Comparison of ENCODE assay signal across 16 cellular contexts in genomic region chr12:46773537-46773936, GRCh38. TPM values are rescaled to one million over a fixed set of nuclear protein-coding genes. Genes with fewer than 3 reads are reported as not detected.
"Had no signal": no experiment of that assay in that cellular context is flagged by ENCODE, and none has a peak within 500 bp of the region (broad histone marks: within the 10 kb centered on the region; RNA-seq: fewer than 3 reads in every experiment).

No MANE protein-coding gene starts in this region.

- H3K4me1 ChIP-seq: left lung had no signal

- H3K36me3 ChIP-seq: left lung had no signal

- H3K4me3 ChIP-seq: left lung, mucosa of descending colon, right lobe of liver had no signal

- DNase-seq: activated CD4-positive, alpha-beta memory T cell treated with anti-CD3 and anti-CD28 coated beads, Interleukin-2, amount 10 ng/mL, durations not matched to agents 7 days and 5 days; activated CD4-positive, alpha-beta T cell treated with anti-CD3 and anti-CD28 coated beads for 36 hours; activated naive CD4-positive, alpha-beta T cell treated with anti-CD3 and anti-CD28 coated beads, Interleukin-2, amount 10 ng/mL, durations not matched to agents 7 days and 5 days; activated T-cell treated with anti-CD3 and anti-CD28 coated beads, Interleukin-2, amount 50 U/mL, for 24 hours; hippocampal formation; kidney; left lung; mammary epithelial cell; mucosa of descending colon; natural killer cell; nucleus accumbens; right lobe of liver; stimulated activated CD4-positive, alpha-beta T cell treated with anti-CD3 and anti-CD28 coated beads, Interleukin-2, amount 100 ng/mL, for 48 hours; stimulated activated naive B cell treated with anti-CD40 and anti-IgM and Interleukin-4, amounts not matched to agents 10 μg/mL and 1 μg/mL and 100 μg/mL, for 72 hours had no signal

- H3K27ac ChIP-seq: left lung, VCaP had no signal

- H3K27me3 ChIP-seq: left lung, right lobe of liver had no signal

- H3K9me3 ChIP-seq: left lung, mucosa of descending colon, right lobe of liver had no signal

- ATAC-seq: activated CD4-positive, alpha-beta T cell treated with anti-CD3 and anti-CD28 coated beads for 36 hours; left lung; mucosa of descending colon; natural killer cell; stimulated activated naive B cell treated with anti-CD40 and anti-IgM and Interleukin-4, amounts not matched to agents 10 μg/mL and 1 μg/mL and 100 μg/mL, for 72 hours had no signal

RNA-seq across cellular contexts. Expression of gene SLC38A4, which starts 52.3 kb away (rescaled TPM):
- total RNA-seq: activated CD4-positive, alpha-beta memory T cell treated with anti-CD3 and anti-CD28 coated beads, Interleukin-2, amount 10 ng/mL, durations not matched to agents 7 days and 5 days; activated CD4-positive, alpha-beta T cell treated with anti-CD3 and anti-CD28 coated beads for 36 hours; cardiac septum; natural killer cell had no signal
